In the genomic region with DNA sequence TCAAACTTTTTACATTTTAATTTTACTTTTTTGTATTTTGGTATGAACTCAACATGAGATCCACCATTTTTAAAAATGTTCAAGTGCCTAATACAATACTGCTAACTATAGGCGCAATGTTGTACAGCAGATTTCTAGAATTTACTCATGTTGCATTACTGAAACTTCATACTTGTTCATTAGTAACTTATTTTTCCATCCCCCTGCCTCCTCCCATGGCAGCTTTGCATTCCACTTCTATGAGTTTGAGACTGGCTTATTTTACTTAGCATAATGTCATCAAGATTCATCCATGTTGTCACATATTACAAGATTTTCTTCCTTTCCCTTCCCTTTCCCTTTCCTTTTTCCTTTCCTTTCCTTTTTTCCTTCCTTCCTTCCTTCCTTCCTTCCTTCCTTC, we compare ENCODE assay signal across 1 cellular context.
TF ChIP-seq lines count a peak whose summit lies in the region.

No MANE protein-coding gene starts in this region.

TF ChIP-seq in HepG2, 621 proteins besides CTCF, POLR2A, EP300 and RAD21 (continued from another document):
- TF ChIP-seq CBX2 (IDR thresholded peaks at IDR 0.05; ENCODE audit: low read depth, low read length) (no peak), CBX2 (CRISPR knock-in tag; IDR thresholded peaks at IDR 0.05; ENCODE audit: low read depth) (no peak), TCF12 (IDR thresholded peaks at IDR 0.05) (no peak), TCF12 (CRISPR knock-in tag; IDR thresholded peaks at IDR 0.05) (no peak), ZNF776 (CRISPR knock-in tag; IDR thresholded peaks at IDR 0.05) (no peak), RFX3 (CRISPR knock-in tag; IDR thresholded peaks at IDR 0.05) (no peak), IRF2 (CRISPR knock-in tag; IDR thresholded peaks at IDR 0.05) (no peak), CHCHD3 (CRISPR knock-in tag; IDR thresholded peaks at IDR 0.05) (no peak), NR2F1 (CRISPR knock-in tag; IDR thresholded peaks at IDR 0.05) (no peak)
- TF ChIP-seq, protein P1, sequence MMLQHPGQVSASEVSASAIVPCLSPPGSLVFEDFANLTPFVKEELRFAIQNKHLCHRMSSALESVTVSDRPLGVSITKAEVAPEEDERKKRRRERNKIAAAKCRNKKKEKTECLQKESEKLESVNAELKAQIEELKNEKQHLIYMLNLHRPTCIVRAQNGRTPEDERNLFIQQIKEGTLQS (CRISPR knock-in tag; IDR thresholded peaks at IDR 0.05) = no peak
